1 cellular context compared by ENCODE assay signal in the genomic region with DNA sequence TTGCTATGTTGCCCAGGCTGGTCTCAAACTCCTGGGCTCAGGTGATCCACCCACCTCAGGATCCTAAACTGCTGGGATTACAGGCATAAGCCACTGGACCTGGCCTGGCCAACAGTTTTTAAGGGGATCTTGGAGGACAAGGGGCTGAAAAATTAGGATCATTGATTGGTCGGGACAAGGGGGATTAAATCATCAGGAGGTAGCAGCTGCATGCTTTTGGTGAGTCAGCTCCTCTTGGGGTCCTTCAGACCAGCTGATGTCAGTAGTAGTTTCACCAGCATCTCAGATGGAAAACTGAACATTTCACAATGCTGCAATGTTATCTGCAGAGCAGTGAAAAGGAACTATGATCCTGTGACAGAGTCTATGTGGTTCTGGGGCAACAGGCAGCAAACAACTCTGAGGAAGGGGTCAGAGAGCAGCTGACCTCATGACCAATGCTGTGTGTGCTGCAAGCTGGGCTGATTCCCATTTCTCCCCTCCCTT.
TF ChIP-seq lines count a peak whose summit lies in the region.

No MANE protein-coding gene starts in this region.

TF ChIP-seq in HepG2, 621 proteins besides CTCF, POLR2A, EP300 and RAD21 (continued from another document and continues in another):
- peak; percentile 61; the same call in 1 of the 2 replicates for TF ChIP-seq MIER3 (CRISPR knock-in tag; IDR thresholded peaks at IDR 0.05; ENCODE audit: borderline replicate concordance)
- TF ChIP-seq ZKSCAN8 (CRISPR knock-in tag; IDR thresholded peaks at IDR 0.05; ENCODE audit: borderline replicate concordance) = peak; percentile 54; the same call in 1 of the 2 replicates
- no peak for TF ChIP-seq PAF1 (CRISPR knock-in tag; IDR thresholded peaks at IDR 0.05)
- TF ChIP-seq HIC2 (CRISPR knock-in tag; IDR thresholded peaks at IDR 0.05; ENCODE audit: low read depth) = no peak
- peak; percentile 72 for TF ChIP-seq SAP130 (CRISPR knock-in tag; IDR thresholded peaks at IDR 0.05; ENCODE audit: low read depth)
- no peak for TF ChIP-seq MAZ (IDR thresholded peaks at IDR 0.05; ENCODE audit: borderline replicate concordance, low read depth, low read length)
- TF ChIP-seq MAZ (CRISPR knock-in tag; IDR thresholded peaks at IDR 0.05; ENCODE audit: low read depth) = no peak
- no peak for TF ChIP-seq ZNF143 (CRISPR knock-in tag; IDR thresholded peaks at IDR 0.05)
- TF ChIP-seq KLF12 (CRISPR knock-in tag; IDR thresholded peaks at IDR 0.05; ENCODE audit: borderline replicate concordance) = no peak
- no peak for TF ChIP-seq ARNT (IDR thresholded peaks at IDR 0.05)
- TF ChIP-seq, protein P1, sequence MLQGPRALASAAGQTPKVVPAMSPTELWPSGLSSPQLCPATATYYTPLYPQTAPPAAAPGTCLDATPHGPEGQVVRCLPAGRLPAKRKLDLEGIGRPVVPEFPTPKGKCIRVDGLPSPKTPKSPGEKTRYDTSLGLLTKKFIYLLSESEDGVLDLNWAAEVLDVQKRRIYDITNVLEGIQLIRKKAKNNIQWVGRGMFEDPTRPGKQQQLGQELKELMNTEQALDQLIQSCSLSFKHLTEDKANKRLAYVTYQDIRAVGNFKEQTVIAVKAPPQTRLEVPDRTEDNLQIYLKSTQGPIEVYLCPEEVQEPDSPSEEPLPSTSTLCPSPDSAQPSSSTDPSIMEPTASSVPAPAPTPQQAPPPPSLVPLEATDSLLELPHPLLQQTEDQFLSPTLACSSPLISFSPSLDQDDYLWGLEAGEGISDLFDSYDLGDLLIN (CRISPR knock-in tag; IDR thresholded peaks at IDR 0.05; ENCODE audit: borderline replicate concordance) = no peak
- TF ChIP-seq ZNF7 (CRISPR knock-in tag; IDR thresholded peaks at IDR 0.05) = no peak
- no peak for TF ChIP-seq ZNF839 (CRISPR knock-in tag; IDR thresholded peaks at IDR 0.05; ENCODE audit: borderline replicate concordance)
- peak; percentile 89 for TF ChIP-seq ZMYM3 (CRISPR knock-in tag; IDR thresholded peaks at IDR 0.05)
- no peak for TF ChIP-seq PAX8 (CRISPR knock-in tag; IDR thresholded peaks at IDR 0.05; ENCODE audit: borderline replicate concordance)
- TF ChIP-seq SOX5 (CRISPR knock-in tag; IDR thresholded peaks at IDR 0.05; ENCODE audit: borderline replicate concordance) = peak; percentile 76; the same call in 1 of the 2 replicates
- TF ChIP-seq PRMT3 (CRISPR knock-in tag; IDR thresholded peaks at IDR 0.05; ENCODE audit: borderline replicate concordance, low read depth) = no peak
- peak; percentile 20; the same call in 1 of the 2 replicates for TF ChIP-seq SOX13 (IDR thresholded peaks at IDR 0.05)
- peak in 1 of 2 experiments; percentile 77; a peak in 2 of 4 replicates for TF ChIP-seq SOX13 (CRISPR knock-in tag; conservative IDR thresholded peaks at IDR 0.05 in 1 of 2, IDR thresholded peaks at IDR 0.05 in 1 of 2)
- TF ChIP-seq FOXC1 (CRISPR knock-in tag; IDR thresholded peaks at IDR 0.05; ENCODE audit: borderline replicate concordance) = no peak
- no peak for TF ChIP-seq ZNF567 (CRISPR knock-in tag; IDR thresholded peaks at IDR 0.05; ENCODE audit: borderline replicate concordance)
- TF ChIP-seq ZNF646 (CRISPR knock-in tag; IDR thresholded peaks at IDR 0.05) = no peak
- peak; percentile 89 for TF ChIP-seq KDM1A (CRISPR knock-in tag; IDR thresholded peaks at IDR 0.05)
- no peak for TF ChIP-seq NR3C1 (CRISPR knock-in tag; IDR thresholded peaks at IDR 0.05)
- TF ChIP-seq, protein P2, sequence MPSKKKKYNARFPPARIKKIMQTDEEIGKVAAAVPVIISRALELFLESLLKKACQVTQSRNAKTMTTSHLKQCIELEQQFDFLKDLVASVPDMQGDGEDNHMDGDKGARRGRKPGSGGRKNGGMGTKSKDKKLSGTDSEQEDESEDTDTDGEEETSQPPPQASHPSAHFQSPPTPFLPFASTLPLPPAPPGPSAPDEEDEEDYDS (CRISPR knock-in tag; IDR thresholded peaks at IDR 0.05) = 0 out of 2 replicates have a peak, but pooled peaks have one; percentile 17
- TF ChIP-seq JARID2 (CRISPR knock-in tag; IDR thresholded peaks at IDR 0.05; ENCODE audit: insufficient replicate concordance) = no peak
- no peak for TF ChIP-seq TAF15 (IDR thresholded peaks at IDR 0.05; ENCODE audit: low read depth, low read length, poor library complexity, severe bottlenecking)
- no peak for TF ChIP-seq ZNF275 (CRISPR knock-in tag; IDR thresholded peaks at IDR 0.05; ENCODE audit: borderline replicate concordance)
- TF ChIP-seq ZBTB21 (CRISPR knock-in tag; IDR thresholded peaks at IDR 0.05) = no peak
- no peak for TF ChIP-seq MAF1 (CRISPR knock-in tag; IDR thresholded peaks at IDR 0.05; ENCODE audit: borderline replicate concordance)
- TF ChIP-seq, protein P3, sequence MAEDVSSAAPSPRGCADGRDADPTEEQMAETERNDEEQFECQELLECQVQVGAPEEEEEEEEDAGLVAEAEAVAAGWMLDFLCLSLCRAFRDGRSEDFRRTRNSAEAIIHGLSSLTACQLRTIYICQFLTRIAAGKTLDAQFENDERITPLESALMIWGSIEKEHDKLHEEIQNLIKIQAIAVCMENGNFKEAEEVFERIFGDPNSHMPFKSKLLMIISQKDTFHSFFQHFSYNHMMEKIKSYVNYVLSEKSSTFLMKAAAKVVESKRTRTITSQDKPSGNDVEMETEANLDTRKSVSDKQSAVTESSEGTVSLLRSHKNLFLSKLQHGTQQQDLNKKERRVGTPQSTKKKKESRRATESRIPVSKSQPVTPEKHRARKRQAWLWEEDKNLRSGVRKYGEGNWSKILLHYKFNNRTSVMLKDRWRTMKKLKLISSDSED (CRISPR knock-in tag; IDR thresholded peaks at IDR 0.05) = no peak
- TF ChIP-seq ZNF552 (CRISPR knock-in tag; IDR thresholded peaks at IDR 0.05; ENCODE audit: borderline replicate concordance) = no peak
- TF ChIP-seq SUZ12 (IDR thresholded peaks at IDR 0.05; ENCODE audit: low read depth, low read length) = no peak
- TF ChIP-seq ZNF446 (CRISPR knock-in tag; IDR thresholded peaks at IDR 0.05) = no peak
- TF ChIP-seq, protein P4, sequence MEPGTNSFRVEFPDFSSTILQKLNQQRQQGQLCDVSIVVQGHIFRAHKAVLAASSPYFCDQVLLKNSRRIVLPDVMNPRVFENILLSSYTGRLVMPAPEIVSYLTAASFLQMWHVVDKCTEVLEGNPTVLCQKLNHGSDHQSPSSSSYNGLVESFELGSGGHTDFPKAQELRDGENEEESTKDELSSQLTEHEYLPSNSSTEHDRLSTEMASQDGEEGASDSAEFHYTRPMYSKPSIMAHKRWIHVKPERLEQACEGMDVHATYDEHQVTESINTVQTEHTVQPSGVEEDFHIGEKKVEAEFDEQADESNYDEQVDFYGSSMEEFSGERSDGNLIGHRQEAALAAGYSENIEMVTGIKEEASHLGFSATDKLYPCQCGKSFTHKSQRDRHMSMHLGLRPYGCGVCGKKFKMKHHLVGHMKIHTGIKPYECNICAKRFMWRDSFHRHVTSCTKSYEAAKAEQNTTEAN (CRISPR knock-in tag; conservative IDR thresholded peaks at IDR 0.05) = no peak
- TF ChIP-seq TSC22D2 (CRISPR knock-in tag; IDR thresholded peaks at IDR 0.05; ENCODE audit: borderline replicate concordance) = 0 out of 2 replicates have a peak, but pooled peaks have one; percentile 44
- TF ChIP-seq ZNF251 (CRISPR knock-in tag; IDR thresholded peaks at IDR 0.05) = no peak
- no peak for TF ChIP-seq AGO2 (optimal IDR thresholded peaks at IDR 0.05; ENCODE audit: low read depth, low read length)
- TF ChIP-seq CEBPG (CRISPR knock-in tag; IDR thresholded peaks at IDR 0.05) = peak; percentile 92
- TF ChIP-seq BRF2 (CRISPR knock-in tag; IDR thresholded peaks at IDR 0.05) = no peak
- TF ChIP-seq GATA4 (IDR thresholded peaks at IDR 0.05; ENCODE audit: borderline replicate concordance, low read depth) = no peak; the same call in 1 of the 2 replicates
- TF ChIP-seq PCBP1 (IDR thresholded peaks at IDR 0.05; ENCODE audit: borderline replicate concordance, low read depth, low read length) = no peak
- TF ChIP-seq ARID3A (IDR thresholded peaks at IDR 0.05; ENCODE audit: low read depth, low read length) = 0 out of 2 replicates have a peak, but pooled peaks have one; percentile 33
- TF ChIP-seq MTF2 (CRISPR knock-in tag; IDR thresholded peaks at IDR 0.05; ENCODE audit: borderline replicate concordance) = no peak
- TF ChIP-seq, protein P5, sequence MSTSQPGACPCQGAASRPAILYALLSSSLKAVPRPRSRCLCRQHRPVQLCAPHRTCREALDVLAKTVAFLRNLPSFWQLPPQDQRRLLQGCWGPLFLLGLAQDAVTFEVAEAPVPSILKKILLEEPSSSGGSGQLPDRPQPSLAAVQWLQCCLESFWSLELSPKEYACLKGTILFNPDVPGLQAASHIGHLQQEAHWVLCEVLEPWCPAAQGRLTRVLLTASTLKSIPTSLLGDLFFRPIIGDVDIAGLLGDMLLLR (CRISPR knock-in tag; IDR thresholded peaks at IDR 0.05) = no peak
- TF ChIP-seq ZNF781 (CRISPR knock-in tag; IDR thresholded peaks at IDR 0.05; ENCODE audit: borderline replicate concordance, not compliant biosample characterization) = no peak
- no peak for TF ChIP-seq ZNF773 (CRISPR knock-in tag; IDR thresholded peaks at IDR 0.05; ENCODE audit: borderline replicate concordance)
